In genomic region chr10:85791846-85792532, GRCh38 we compare ENCODE assay signal across 1 cellular context.
TF ChIP-seq lines count a peak whose summit lies in the region.

No MANE protein-coding gene starts in this region.

TF ChIP-seq in GM12878, 131 proteins besides CTCF, POLR2A, EP300 and RAD21:
- peak; percentile 31; the same call in 1 of the 2 replicates for TF ChIP-seq SMC3 (IDR thresholded peaks at IDR 0.05; ENCODE audit: borderline replicate concordance, low read length)
- no peak for TF ChIP-seq GATAD2B (conservative IDR thresholded peaks at IDR 0.05; ENCODE audit: low read depth)
